Comparison of ENCODE assay signal across 1 cellular context in the genomic region with DNA sequence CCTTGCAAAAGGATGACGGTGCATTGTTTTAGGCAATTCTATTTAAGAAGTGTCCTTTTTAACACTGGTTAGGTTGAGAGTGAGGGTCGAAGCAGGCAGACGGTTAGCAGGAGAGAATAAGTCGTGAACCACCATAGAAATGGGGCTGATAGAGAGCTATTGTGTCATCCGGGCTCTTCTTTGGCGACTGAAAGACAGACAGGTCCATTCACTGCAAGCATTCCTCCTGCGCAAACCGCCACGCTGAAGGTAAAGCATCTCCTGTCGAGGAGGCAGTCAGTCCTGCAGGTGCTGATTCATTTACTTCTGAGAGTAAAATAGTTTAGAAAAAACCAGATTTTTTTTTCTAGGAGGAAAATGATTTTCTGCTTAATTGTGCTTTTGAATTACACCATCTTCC.
TF ChIP-seq lines count a peak whose summit lies in the region.

No MANE protein-coding gene starts in this region.

TF ChIP-seq in GM23338, 12 proteins besides CTCF, POLR2A, EP300 and RAD21 (continued from another document):
- TF ChIP-seq, protein P1, sequence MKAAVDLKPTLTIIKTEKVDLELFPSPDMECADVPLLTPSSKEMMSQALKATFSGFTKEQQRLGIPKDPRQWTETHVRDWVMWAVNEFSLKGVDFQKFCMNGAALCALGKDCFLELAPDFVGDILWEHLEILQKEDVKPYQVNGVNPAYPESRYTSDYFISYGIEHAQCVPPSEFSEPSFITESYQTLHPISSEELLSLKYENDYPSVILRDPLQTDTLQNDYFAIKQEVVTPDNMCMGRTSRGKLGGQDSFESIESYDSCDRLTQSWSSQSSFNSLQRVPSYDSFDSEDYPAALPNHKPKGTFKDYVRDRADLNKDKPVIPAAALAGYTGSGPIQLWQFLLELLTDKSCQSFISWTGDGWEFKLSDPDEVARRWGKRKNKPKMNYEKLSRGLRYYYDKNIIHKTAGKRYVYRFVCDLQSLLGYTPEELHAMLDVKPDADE (IDR thresholded peaks at IDR 0.05) = no peak
- TF ChIP-seq POLR2AphosphoS5 (IDR thresholded peaks at IDR 0.05; ENCODE audit: low read depth) (no peak), JUNB (IDR thresholded peaks at IDR 0.05; ENCODE audit: unreplicated experiment) (no peak), ZNF331 (CRISPR knock-in tag; IDR thresholded peaks at IDR 0.05; ENCODE audit: low read depth) (no peak), CREB1 (CRISPR knock-in tag; IDR thresholded peaks at IDR 0.05; ENCODE audit: low read depth) (no peak), EZH2 (IDR thresholded peaks at IDR 0.05; ENCODE audit: low read depth, unreplicated experiment) (no peak), STAT1 (IDR thresholded peaks at IDR 0.05; ENCODE audit: unreplicated experiment) (no peak), ZNF114 (CRISPR knock-in tag; IDR thresholded peaks at IDR 0.05) (no peak), NANOG (IDR thresholded peaks at IDR 0.05; ENCODE audit: borderline replicate concordance) (no peak)
- TF ChIP-seq, protein P2, sequence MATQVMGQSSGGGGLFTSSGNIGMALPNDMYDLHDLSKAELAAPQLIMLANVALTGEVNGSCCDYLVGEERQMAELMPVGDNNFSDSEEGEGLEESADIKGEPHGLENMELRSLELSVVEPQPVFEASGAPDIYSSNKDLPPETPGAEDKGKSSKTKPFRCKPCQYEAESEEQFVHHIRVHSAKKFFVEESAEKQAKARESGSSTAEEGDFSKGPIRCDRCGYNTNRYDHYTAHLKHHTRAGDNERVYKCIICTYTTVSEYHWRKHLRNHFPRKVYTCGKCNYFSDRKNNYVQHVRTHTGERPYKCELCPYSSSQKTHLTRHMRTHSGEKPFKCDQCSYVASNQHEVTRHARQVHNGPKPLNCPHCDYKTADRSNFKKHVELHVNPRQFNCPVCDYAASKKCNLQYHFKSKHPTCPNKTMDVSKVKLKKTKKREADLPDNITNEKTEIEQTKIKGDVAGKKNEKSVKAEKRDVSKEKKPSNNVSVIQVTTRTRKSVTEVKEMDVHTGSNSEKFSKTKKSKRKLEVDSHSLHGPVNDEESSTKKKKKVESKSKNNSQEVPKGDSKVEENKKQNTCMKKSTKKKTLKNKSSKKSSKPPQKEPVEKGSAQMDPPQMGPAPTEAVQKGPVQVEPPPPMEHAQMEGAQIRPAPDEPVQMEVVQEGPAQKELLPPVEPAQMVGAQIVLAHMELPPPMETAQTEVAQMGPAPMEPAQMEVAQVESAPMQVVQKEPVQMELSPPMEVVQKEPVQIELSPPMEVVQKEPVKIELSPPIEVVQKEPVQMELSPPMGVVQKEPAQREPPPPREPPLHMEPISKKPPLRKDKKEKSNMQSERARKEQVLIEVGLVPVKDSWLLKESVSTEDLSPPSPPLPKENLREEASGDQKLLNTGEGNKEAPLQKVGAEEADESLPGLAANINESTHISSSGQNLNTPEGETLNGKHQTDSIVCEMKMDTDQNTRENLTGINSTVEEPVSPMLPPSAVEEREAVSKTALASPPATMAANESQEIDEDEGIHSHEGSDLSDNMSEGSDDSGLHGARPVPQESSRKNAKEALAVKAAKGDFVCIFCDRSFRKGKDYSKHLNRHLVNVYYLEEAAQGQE (IDR thresholded peaks at IDR 0.05; ENCODE audit: unreplicated experiment) = no peak
- TF ChIP-seq, protein P3, sequence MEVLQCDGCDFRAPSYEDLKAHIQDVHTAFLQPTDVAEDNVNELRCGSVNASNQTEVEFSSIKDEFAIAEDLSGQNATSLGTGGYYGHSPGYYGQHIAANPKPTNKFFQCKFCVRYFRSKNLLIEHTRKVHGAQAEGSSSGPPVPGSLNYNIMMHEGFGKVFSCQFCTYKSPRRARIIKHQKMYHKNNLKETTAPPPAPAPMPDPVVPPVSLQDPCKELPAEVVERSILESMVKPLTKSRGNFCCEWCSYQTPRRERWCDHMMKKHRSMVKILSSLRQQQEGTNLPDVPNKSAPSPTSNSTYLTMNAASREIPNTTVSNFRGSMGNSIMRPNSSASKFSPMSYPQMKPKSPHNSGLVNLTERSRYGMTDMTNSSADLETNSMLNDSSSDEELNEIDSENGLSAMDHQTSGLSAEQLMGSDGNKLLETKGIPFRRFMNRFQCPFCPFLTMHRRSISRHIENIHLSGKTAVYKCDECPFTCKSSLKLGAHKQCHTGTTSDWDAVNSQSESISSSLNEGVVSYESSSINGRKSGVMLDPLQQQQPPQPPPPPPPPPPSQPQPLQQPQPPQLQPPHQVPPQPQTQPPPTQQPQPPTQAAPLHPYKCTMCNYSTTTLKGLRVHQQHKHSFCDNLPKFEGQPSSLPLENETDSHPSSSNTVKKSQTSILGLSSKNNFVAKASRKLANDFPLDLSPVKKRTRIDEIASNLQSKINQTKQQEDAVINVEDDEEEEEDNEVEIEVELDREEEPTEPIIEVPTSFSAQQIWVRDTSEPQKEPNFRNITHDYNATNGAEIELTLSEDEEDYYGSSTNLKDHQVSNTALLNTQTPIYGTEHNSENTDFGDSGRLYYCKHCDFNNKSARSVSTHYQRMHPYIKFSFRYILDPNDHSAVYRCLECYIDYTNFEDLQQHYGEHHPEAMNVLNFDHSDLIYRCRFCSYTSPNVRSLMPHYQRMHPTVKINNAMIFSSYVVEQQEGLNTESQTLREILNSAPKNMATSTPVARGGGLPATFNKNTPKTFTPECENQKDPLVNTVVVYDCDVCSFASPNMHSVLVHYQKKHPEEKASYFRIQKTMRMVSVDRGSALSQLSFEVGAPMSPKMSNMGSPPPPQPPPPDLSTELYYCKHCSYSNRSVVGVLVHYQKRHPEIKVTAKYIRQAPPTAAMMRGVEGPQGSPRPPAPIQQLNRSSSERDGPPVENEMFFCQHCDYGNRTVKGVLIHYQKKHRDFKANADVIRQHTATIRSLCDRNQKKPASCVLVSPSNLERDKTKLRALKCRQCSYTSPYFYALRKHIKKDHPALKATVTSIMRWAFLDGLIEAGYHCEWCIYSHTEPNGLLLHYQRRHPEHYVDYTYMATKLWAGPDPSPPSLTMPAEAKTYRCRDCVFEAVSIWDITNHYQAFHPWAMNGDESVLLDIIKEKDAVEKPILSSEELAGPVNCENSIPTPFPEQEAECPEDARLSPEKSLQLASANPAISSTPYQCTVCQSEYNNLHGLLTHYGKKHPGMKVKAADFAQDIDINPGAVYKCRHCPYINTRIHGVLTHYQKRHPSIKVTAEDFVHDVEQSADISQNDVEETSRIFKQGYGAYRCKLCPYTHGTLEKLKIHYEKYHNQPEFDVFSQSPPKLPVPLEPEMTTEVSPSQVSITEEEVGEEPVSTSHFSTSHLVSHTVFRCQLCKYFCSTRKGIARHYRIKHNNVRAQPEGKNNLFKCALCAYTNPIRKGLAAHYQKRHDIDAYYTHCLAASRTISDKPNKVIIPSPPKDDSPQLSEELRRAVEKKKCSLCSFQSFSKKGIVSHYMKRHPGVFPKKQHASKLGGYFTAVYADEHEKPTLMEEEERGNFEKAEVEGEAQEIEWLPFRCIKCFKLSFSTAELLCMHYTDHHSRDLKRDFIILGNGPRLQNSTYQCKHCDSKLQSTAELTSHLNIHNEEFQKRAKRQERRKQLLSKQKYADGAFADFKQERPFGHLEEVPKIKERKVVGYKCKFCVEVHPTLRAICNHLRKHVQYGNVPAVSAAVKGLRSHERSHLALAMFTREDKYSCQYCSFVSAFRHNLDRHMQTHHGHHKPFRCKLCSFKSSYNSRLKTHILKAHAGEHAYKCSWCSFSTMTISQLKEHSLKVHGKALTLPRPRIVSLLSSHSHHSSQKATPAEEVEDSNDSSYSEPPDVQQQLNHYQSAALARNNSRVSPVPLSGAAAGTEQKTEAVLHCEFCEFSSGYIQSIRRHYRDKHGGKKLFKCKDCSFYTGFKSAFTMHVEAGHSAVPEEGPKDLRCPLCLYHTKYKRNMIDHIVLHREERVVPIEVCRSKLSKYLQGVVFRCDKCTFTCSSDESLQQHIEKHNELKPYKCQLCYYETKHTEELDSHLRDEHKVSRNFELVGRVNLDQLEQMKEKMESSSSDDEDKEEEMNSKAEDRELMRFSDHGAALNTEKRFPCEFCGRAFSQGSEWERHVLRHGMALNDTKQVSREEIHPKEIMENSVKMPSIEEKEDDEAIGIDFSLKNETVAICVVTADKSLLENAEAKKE (CRISPR knock-in tag; IDR thresholded peaks at IDR 0.05) = no peak
